8 cellular contexts compared by ENCODE assay signal in the genomic region with DNA sequence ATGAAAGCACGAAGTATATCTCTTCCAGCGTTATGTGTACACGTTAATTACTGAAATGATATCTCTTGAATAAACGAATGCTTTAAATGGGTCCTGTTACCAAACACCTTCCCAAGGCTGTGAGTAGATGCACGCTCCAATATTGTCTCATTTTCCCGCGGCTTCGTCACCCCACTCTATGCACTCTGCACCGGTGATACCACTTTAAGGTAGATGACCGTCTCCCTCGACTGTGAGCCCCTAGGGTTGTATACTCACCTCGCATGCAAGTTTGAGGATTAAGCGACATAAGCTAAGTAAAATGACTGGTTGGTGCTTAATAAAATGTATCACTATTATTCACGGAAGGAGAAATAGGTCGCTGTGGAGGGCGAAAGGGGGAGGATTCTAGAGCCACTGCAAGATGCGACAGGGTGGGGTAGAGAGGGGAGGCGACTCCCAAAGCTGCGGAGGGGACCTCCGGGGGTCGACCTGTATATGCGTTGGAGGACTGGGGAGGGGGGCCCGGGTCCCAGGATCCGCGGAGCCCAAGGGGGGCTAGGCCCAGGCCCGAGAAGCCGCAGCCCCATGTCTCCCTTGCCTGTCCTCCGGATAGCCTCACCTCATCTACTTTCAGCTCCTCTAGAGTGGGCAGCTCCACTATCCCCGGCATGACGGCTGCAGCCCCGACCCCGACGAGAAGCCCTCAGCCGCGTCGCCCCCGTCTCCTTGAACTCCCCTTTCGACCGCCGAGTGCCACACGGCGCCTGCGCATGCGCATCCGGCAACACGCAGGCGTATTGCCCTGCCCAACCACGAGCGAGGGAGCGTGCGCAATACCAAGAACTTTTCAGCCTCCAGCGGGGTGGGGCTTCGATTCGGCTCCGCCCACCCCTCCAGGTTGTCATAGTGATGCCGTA. TPM values are rescaled to one million over a fixed set of nuclear protein-coding genes. Genes with fewer than 3 reads are reported as not detected.
DNase-seq lines count a peak whose midpoint lies in the region; ATAC-seq, FAIRE-seq and TF ChIP-seq lines count a peak whose summit lies in the region.

A gene (plus strand): TSS at position 883 of the 899 bp plus-strand sequence. CDS start 65 bp downstream, outside the sequence.
A gene (minus strand): TSS at position 754 of the 899 bp plus-strand sequence. CDS start 102 bp downstream, at position 652.

- peaks cover 7% of the 10 kb centered on the region for H3K36me3 Mint-ChIP-seq in natural killer cell

- peak within 1 kb of the TSS; percentile 96 for H3K4me3 ChIP-seq in fibroblast of pulmonary artery (replicated peaks; ENCODE audit: low read depth, low read length)

- H3K9me3 Mint-ChIP-seq in natural killer cell, result peaks cover 0 to 3% of the 10 kb centered on the region in 2 donors

- H3K4me3 Mint-ChIP-seq in natural killer cell, result peak within 1 kb of the TSS; percentile 99

- peak within 1 kb of the TSS; percentile 72 for H3K27ac ChIP-seq in RWPE1

- DNase-seq in ELR (ENCODE audit: low read depth) (peak; percentile 97), H54 (ENCODE audit: insufficient read length, low spot score) (peak; percentile 100), LoVo (ENCODE audit: low spot score) (peak; percentile 98), RWPE1 (ENCODE audit: low spot score) (peak; percentile 100), fibroblast of pulmonary artery (ENCODE audit: low read depth) (peak; percentile 97), natural killer cell (peak; percentile 95)
- peak; percentile 93 for DNase-seq in activated T-helper 9 cell treated with anti-CD3 and anti-CD28 coated beads, Interleukin-2, amount 50 U/mL, for 16 hours (ENCODE audit: low read depth)
- peak; percentile 92 to 96 (median 96) for DNase-seq in stimulated activated naive CD4-positive, alpha-beta T cell (lab: John Stamatoyannopoulos, UW)

- H3K27ac Mint-ChIP-seq in natural killer cell, result peak within 1 kb of the TSS; percentile 93 to 99

- peaks cover 42 to 43% of the 10 kb centered on the region in 2 donors for H3K4me1 Mint-ChIP-seq in natural killer cell

- FAIRE-seq in H54 (lab: Jason Lieb, UNC), result peak; percentile 97

- CTCF ChIA-PET in RWPE1 (lab: Yijun Ruan, JAX), result interaction anchor here (0.5 to 1.6 kb wide), 12 partner anchors 11 to 1385 kb away, joined by 3 to 6 read pairs (median 4); no protein-coding TSS in a partner anchor

- peak; percentile 98 for TF ChIP-seq POLR2A in H54 (IDR thresholded peaks at IDR 0.05; ENCODE audit: low read depth, low read length)

- no peak for TF ChIP-seq CTCF in RWPE1 (conservative IDR thresholded peaks at IDR 0.05; ENCODE audit: low read depth)
- TF ChIP-seq CTCF in fibroblast of pulmonary artery (IDR thresholded peaks at IDR 0.05; ENCODE audit: low read length, missing control alignments), result no peak
- no peak for TF ChIP-seq CTCF in natural killer cell (IDR thresholded peaks at IDR 0.05)

- intact Hi-C loops in natural killer cell (cut with micrococcal nuclease), result loop anchor here (1.0 to 2.0 kb wide), 2 partner anchors 64 to 105 kb away; a partner anchor contains a TSS

- peak; percentile 94 to 96 (median 96) for ATAC-seq in natural killer cell

- peaks cover 23 to 33% of the 10 kb centered on the region in 2 donors for H3K27me3 Mint-ChIP-seq in natural killer cell (ENCODE audit: low read depth in 2 of 2)

- POLR2A ChIA-PET in RWPE1 (lab: Yijun Ruan, JAX; ENCODE audit: low non-redundant PET), result no interaction called here

RNA-seq across cellular contexts. Expression of the first gene that starts in this region (rescaled TPM):
- total RNA-seq in natural killer cell, result not detected

RNA-seq across cellular contexts. Expression of the second gene that starts in this region (rescaled TPM):
- total RNA-seq in natural killer cell, result 10 to 100 TPM in 2 of 3 donors, 1 to 10 TPM in 1; 6.6 to 15.9 (median 10.8) TPM

Comparison
In these comparisons a context has a peak if more than half of its experiments do, and no peak if none do; other contexts are left out.
1. Peak in every context shown above with its lines: DNase-seq, ATAC-seq, H3K4me3 ChIP-seq and H3K27ac ChIP-seq.